In the genomic region with DNA sequence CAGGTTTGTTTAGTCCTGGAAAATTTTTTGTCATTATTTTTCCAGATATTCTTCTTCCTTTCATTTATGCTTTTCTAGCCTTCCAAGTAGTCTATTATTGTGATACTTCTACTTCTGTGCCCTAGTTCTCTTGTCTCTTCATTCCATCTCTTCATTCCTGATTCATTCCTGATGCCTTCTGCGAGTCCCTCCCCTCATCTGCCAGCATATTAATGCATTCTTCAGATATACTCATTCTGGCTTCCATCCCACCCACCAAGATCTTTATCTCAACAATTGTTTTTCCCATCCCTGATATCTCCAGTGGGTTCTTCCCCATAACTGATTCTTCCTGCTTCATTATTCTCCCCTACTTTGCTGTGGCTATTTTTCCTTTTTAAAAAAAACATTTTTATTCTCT, we compare ENCODE assay signal across 17 cellular contexts. TPM values are rescaled to one million over a fixed set of nuclear protein-coding genes. Genes with fewer than 3 reads are reported as not detected.
DNase-seq lines count a peak whose midpoint lies in the region; ATAC-seq lines count a peak whose summit lies in the region.
"Had no signal": no experiment of that assay in that cellular context is flagged by ENCODE, and none has a peak within 500 bp of the region (broad histone marks: within the 10 kb centered on the region; RNA-seq: fewer than 3 reads in every experiment).

No MANE protein-coding gene starts in this region.

- DNase-seq in EH (ENCODE audit: low read depth) = peak; percentile 58
- DNase-seq in M059J (ENCODE audit: low read depth) = peak; percentile 45
- DNase-seq in amniotic epithelial cell (ENCODE audit: low read depth) = peak; percentile 44
- no peak for DNase-seq in NCI-H1417 (lab: John Stamatoyannopoulos, UW)
- DNase-seq in AML-193 (lab: John Stamatoyannopoulos, UW) = no peak
- DNase-seq: 8988T; BE2C; C1 segment of cervical spinal cord; CD4-positive, CD25-positive, alpha-beta regulatory T cell; CD8-positive, alpha-beta memory T cell; COR-L47; DMS 273 treated with DMSO at 0.1 percent for 48 hours; GF-D8; KBM-7 had no signal

- ATAC-seq in HG03442 (IDR thresholded peaks at IDR 0.05; ENCODE audit: unreplicated experiment) (no peak), GM19324 (IDR thresholded peaks at IDR 0.05; ENCODE audit: low FRiP score, unreplicated experiment) (no peak)
- ATAC-seq: HepG2 had no signal

RNA-seq across cellular contexts. Expression of a gene that starts 35.2 kb away (rescaled TPM):
- 1.8 and 3.0 TPM in 2 replicates for total RNA-seq in M059J (2014; rRNA removed; shearing (Covaris generic))

RNA-seq across cellular contexts. Expression of a gene that starts 40.6 kb away (rescaled TPM):
- total RNA-seq in M059J (2014; rRNA removed; shearing (Covaris generic)) = 0.22 TPM in 1 of 2 replicates, not detected in the other

Comparison
In these comparisons a context has a peak if more than half of its experiments do, and no peak if none do; other contexts are left out.
1. DNase-seq: peak in EH (single experiment), M059J (single experiment) and amniotic epithelial cell (single experiment); none in NCI-H1417 (0 of 3) and AML-193 (0 of 2).